Comparison of ENCODE assay signal across 13 cellular contexts in genomic region chr2:229445501-229446294, GRCh38.
A peak's percentile ranks its signal among the peaks of the same experiment; 100 is the strongest.
DNase-seq lines count a peak whose midpoint lies in the region; ATAC-seq and TF ChIP-seq lines count a peak whose summit lies in the region.
"Had no signal": no experiment of that assay in that cellular context is flagged by ENCODE, and none has a peak within 500 bp of the region (broad histone marks: within the 10 kb centered on the region; RNA-seq: fewer than 3 reads in every experiment).

No MANE protein-coding gene starts in this region.

- ATAC-seq in heart left ventricle (peak; percentile 48 to 82 (median 64)), HG03280 (IDR thresholded peaks at IDR 0.05; ENCODE audit: unreplicated experiment) (no peak)
- ATAC-seq: left lobe of liver had no signal

- DNase-seq in COLO829 (ENCODE audit: low spot score) (peak; percentile 19), anterior cingulate cortex (lab: John Stamatoyannopoulos, UW) (peak in 45 of 58 donors; percentile 10 to 76 (median 30)), heart left ventricle (peak in 4 of 5 donors; percentile 32 to 57 (median 44)), renal cortical epithelial cell (ENCODE audit: low read depth) (peak; percentile 2), mesenteric fat pad (ENCODE audit: low spot score) (no peak), erythroblast (lab: John Stamatoyannopoulos, UW) (no peak)
- DNase-seq in activated CD4-positive, alpha-beta T cell treated with anti-CD3 and anti-CD28 coated beads, Interleukin-2, amount 10 ng/mL, durations not matched to agents 7 days and 5 days: no peak
- DNase-seq: activated naive CD8-positive, alpha-beta T cell treated with anti-CD3 and anti-CD28 coated beads, Interleukin-2, amount 10 ng/mL, durations not matched to agents 7 days and 5 days; CD4-positive, alpha-beta memory T cell; NCI-H1092; T-helper 9 cell had no signal

- H3K27me3 Mint-ChIP-seq in activated CD4-positive, alpha-beta T cell treated with anti-CD3 and anti-CD28 coated beads, Interleukin-2, amount 10 ng/mL, durations not matched to agents 7 days and 5 days: no peaks in the 10 kb centered on the region
- H3K27me3 Mint-ChIP-seq: activated naive CD8-positive, alpha-beta T cell treated with anti-CD3 and anti-CD28 coated beads, Interleukin-2, amount 10 ng/mL, durations not matched to agents 7 days and 5 days had no signal

- H3K27ac Mint-ChIP-seq in activated CD4-positive, alpha-beta T cell treated with anti-CD3 and anti-CD28 coated beads, Interleukin-2, amount 10 ng/mL, durations not matched to agents 7 days and 5 days: no peak overlapping the region
- H3K27ac Mint-ChIP-seq: activated naive CD8-positive, alpha-beta T cell treated with anti-CD3 and anti-CD28 coated beads, Interleukin-2, amount 10 ng/mL, durations not matched to agents 7 days and 5 days; CD4-positive, alpha-beta memory T cell had no signal

- no peaks in the 10 kb centered on the region for H3K36me3 Mint-ChIP-seq in activated CD4-positive, alpha-beta T cell treated with anti-CD3 and anti-CD28 coated beads, Interleukin-2, amount 10 ng/mL, durations not matched to agents 7 days and 5 days (ENCODE audit: low read depth)
- H3K36me3 Mint-ChIP-seq: activated naive CD8-positive, alpha-beta T cell treated with anti-CD3 and anti-CD28 coated beads, Interleukin-2, amount 10 ng/mL, durations not matched to agents 7 days and 5 days; CD4-positive, alpha-beta memory T cell had no signal

- H3K27me3 ChIP-seq in heart left ventricle: no peaks in the 10 kb centered on the region

- WGBS in heart left ventricle, 4 donors: 30 to 34% (median 33%) methylated on average over 11 of the region's 11 CpGs

- TF ChIP-seq CTCF in heart left ventricle (IDR thresholded peaks at IDR 0.05): no peak

- CTCF ChIA-PET in activated CD4-positive, alpha-beta T cell treated with anti-CD3 and anti-CD28 coated beads, Interleukin-2, amount 10 ng/mL, durations not matched to agents 7 days and 5 days (lab: Charles Lee): no interaction called here

- H3K9me3 Mint-ChIP-seq in activated CD4-positive, alpha-beta T cell treated with anti-CD3 and anti-CD28 coated beads, Interleukin-2, amount 10 ng/mL, durations not matched to agents 7 days and 5 days: no peaks in the 10 kb centered on the region
- H3K9me3 Mint-ChIP-seq: activated naive CD8-positive, alpha-beta T cell treated with anti-CD3 and anti-CD28 coated beads, Interleukin-2, amount 10 ng/mL, durations not matched to agents 7 days and 5 days had no signal

- no peak overlapping the region for H3K4me3 Mint-ChIP-seq in activated CD4-positive, alpha-beta T cell treated with anti-CD3 and anti-CD28 coated beads, Interleukin-2, amount 10 ng/mL, durations not matched to agents 7 days and 5 days
- H3K4me3 Mint-ChIP-seq: activated naive CD8-positive, alpha-beta T cell treated with anti-CD3 and anti-CD28 coated beads, Interleukin-2, amount 10 ng/mL, durations not matched to agents 7 days and 5 days; CD4-positive, alpha-beta memory T cell had no signal

- no peak for TF ChIP-seq POLR2A in heart left ventricle (IDR thresholded peaks at IDR 0.05)
- no peak for TF ChIP-seq POLR2A in erythroblast (IDR thresholded peaks at IDR 0.05; ENCODE audit: low read length)

- H3K4me3 ChIP-seq in heart left ventricle: peak overlapping the region in 1 of 12 donors; percentile 14

- POLR2A ChIA-PET in activated CD4-positive, alpha-beta T cell treated with anti-CD3 and anti-CD28 coated beads, Interleukin-2, amount 10 ng/mL, durations not matched to agents 7 days and 5 days (lab: Charles Lee): no interaction called here

- no peaks in the 10 kb centered on the region for H3K9me3 ChIP-seq in heart left ventricle

- peak overlapping the region; percentile 39 to 85 (median 66) for H3K27ac ChIP-seq in heart left ventricle

- H3K4me1 Mint-ChIP-seq in activated CD4-positive, alpha-beta T cell treated with anti-CD3 and anti-CD28 coated beads, Interleukin-2, amount 10 ng/mL, durations not matched to agents 7 days and 5 days: no peaks in the 10 kb centered on the region
- H3K4me1 Mint-ChIP-seq: activated naive CD8-positive, alpha-beta T cell treated with anti-CD3 and anti-CD28 coated beads, Interleukin-2, amount 10 ng/mL, durations not matched to agents 7 days and 5 days; CD4-positive, alpha-beta memory T cell had no signal

- intact Hi-C loops in heart left ventricle (cut with DNase I): no loop called here

- H3K36me3 ChIP-seq in heart left ventricle: no peaks in the 10 kb centered on the region

- H3K4me1 ChIP-seq in heart left ventricle: peaks cover 0 to 41% (median 15%) of the 10 kb centered on the region in 12 donors

Comparison
In these comparisons a context has a peak if more than half of its experiments do, and no peak if none do; other contexts are left out.
1. DNase-seq: peak in COLO829 (single experiment), anterior cingulate cortex (45 of 58), heart left ventricle (4 of 5) and renal cortical epithelial cell (single experiment); none in mesenteric fat pad (single experiment), erythroblast (0 of 2) and activated CD4-positive, alpha-beta T cell treated with anti-CD3 and anti-CD28 coated beads, Interleukin-2, amount 10 ng/mL, durations not matched to agents 7 days and 5 days (single experiment).